ENCODE assay signal across 11 cellular contexts in the genomic region with DNA sequence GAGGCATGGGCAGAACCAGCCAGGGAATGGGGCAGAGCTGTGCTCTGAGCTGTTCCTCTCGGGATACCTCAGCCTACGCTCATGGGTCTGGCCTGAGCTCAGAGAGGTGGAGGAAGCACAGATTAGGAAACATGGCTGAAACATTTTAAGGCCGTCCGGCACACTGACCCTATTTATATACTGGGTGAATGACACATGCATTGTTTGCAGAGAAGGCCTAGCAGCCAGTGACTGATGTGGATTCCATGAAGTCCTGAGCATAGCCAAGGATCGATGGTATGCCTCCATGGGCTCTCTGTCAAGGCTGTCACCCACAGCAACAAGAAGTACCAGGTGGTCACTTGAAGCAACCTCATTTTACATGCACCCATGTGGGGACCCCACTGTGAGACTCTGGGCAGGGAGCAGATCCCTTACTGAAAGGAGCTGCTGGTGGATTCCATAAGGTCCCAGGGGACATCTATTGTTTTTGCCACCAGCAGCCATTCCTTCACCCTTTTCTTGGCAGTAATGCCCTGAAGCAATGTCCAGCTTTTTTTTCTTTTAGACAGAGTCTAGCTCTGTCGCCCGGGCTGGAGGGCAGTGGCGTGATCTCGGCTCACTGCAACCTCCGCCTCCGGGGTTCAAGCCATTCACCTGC. TPM values are rescaled to one million over a fixed set of nuclear protein-coding genes. Genes with fewer than 3 reads are reported as not detected.
DNase-seq lines count a peak whose midpoint lies in the region; ATAC-seq and TF ChIP-seq lines count a peak whose summit lies in the region.
"Had no signal": no experiment of that assay in that cellular context is flagged by ENCODE, and none has a peak within 500 bp of the region (broad histone marks: within the 10 kb centered on the region; RNA-seq: fewer than 3 reads in every experiment).

No MANE protein-coding gene starts in this region.

- H3K27me3 ChIP-seq in H9 (ENCODE audit: insufficient read depth, low read length) (no peaks in the 10 kb centered on the region), mesenchymal stem cell (ENCODE audit: control insufficient read depth in 1 of 2, insufficient read depth in 1 of 2, low read length in 2 of 2) (no peaks in the 10 kb centered on the region)

- no peak overlapping the region for H3K4me3 ChIP-seq in mesenchymal stem cell (ENCODE audit: insufficient read depth in 1 of 2, low read depth in 1 of 2, low read length in 2 of 2)

- H2BK120ac ChIP-seq in H9 (ENCODE audit: low read depth, low read length, poor library complexity, severe bottlenecking) (no peak overlapping the region), mesenchymal stem cell (ENCODE audit: low read depth, low read length) (no peak overlapping the region)

- H3K4me2 ChIP-seq in H9 (ENCODE audit: insufficient read depth, insufficient read length, low read length) (no peak overlapping the region), mesenchymal stem cell (ENCODE audit: low read length, poor library complexity, severe bottlenecking) (no peak overlapping the region)

- H3K18ac ChIP-seq in H9 (ENCODE audit: insufficient read length, low read depth, low read length) (no peak overlapping the region), mesenchymal stem cell (ENCODE audit: low read depth in 1 of 2, low read length in 2 of 2) (peak overlapping the region; percentile 26 to 65)

- no peak overlapping the region for H2BK20ac ChIP-seq in H9 (ENCODE audit: low read depth, low read length, poor library complexity, severe bottlenecking)

- H2AK5ac ChIP-seq in H9 (ENCODE audit: insufficient read length, low read length) (no peak overlapping the region), mesenchymal stem cell (ENCODE audit: low read length, severe bottlenecking) (peak overlapping the region; percentile 44)

- H3K27me3 Mint-ChIP-seq in H9 (ENCODE audit: low read depth): peaks cover 9% of the 10 kb centered on the region
- H3K27me3 Mint-ChIP-seq in activated CD4-positive, alpha-beta T cell treated with anti-CD3 and anti-CD28 coated beads for 36 hours: no peaks in the 10 kb centered on the region
- H3K27me3 Mint-ChIP-seq: activated naive CD4-positive, alpha-beta T cell treated with anti-CD3 and anti-CD28 coated beads, Interleukin-2, amount 50 U/mL, for 24 hours had no signal

- H3K56ac ChIP-seq in H9 (ENCODE audit: insufficient read length, low read depth, low read length): no peak overlapping the region

- H3K9me3 ChIP-seq in H9 (ENCODE audit: control insufficient read depth, low read depth, low read length) (no peaks in the 10 kb centered on the region), mesenchymal stem cell (ENCODE audit: control insufficient read depth, low read length) (no peaks in the 10 kb centered on the region)

- H2AFZ ChIP-seq in H9 (ENCODE audit: low read length) (no peak overlapping the region), mesenchymal stem cell (ENCODE audit: low read depth, low read length) (no peak overlapping the region)

- H3K27ac ChIP-seq in H9 (ENCODE audit: insufficient read length, low read depth, low read length): no peak overlapping the region
- peak overlapping the region; percentile 6 for H3K27ac ChIP-seq in mesenchymal stem cell (ENCODE audit: low read length, poor library complexity, severe bottlenecking)

- H3T11ph ChIP-seq in H9 (ENCODE audit: low read length): no peak overlapping the region

- peaks cover 2% of the 10 kb centered on the region for H3K23me2 ChIP-seq in H9 (ENCODE audit: insufficient read length, low read depth, low read length, poor library complexity, severe bottlenecking)

- H3K79me1 ChIP-seq in H9 (ENCODE audit: insufficient read depth, low read depth, low read length, poor library complexity, severe bottlenecking) (no peaks in the 10 kb centered on the region), mesenchymal stem cell (replicated peaks; ENCODE audit: low read length, poor library complexity, severe bottlenecking) (peaks cover 2% of the 10 kb centered on the region)

- H3K14ac ChIP-seq in H9 (ENCODE audit: insufficient read depth, low read length) (no peak overlapping the region), mesenchymal stem cell (ENCODE audit: low read length in 2 of 2) (no peak overlapping the region)

- POLR2A ChIA-PET in activated CD4-positive, alpha-beta T cell treated with anti-CD3 and anti-CD28 coated beads for 36 hours (lab: Charles Lee): interaction anchor here (0.6 to 8.4 kb wide), 4 partner anchors 41 to 103 kb away, joined by 3 to 85 read pairs (median 6); no protein-coding TSS in a partner anchor

- ATAC-seq in activated CD4-positive, alpha-beta T cell treated with anti-CD3 and anti-CD28 coated beads for 36 hours: no peak

- peaks cover 32 to 40% of the 10 kb centered on the region in 2 experiments for H3K4me1 Mint-ChIP-seq in H9
- H3K4me1 Mint-ChIP-seq in activated CD4-positive, alpha-beta T cell treated with anti-CD3 and anti-CD28 coated beads for 36 hours: peaks cover 33% of the 10 kb centered on the region

- no peak overlapping the region for H2BK12ac ChIP-seq in H9 (ENCODE audit: insufficient read length, low read depth, low read length)
- H2BK12ac ChIP-seq in mesenchymal stem cell (ENCODE audit: low read length in 2 of 2): peak overlapping the region; percentile 82 to 88

- H3K4ac ChIP-seq in H9 (ENCODE audit: low read depth, low read length) (no peak overlapping the region), mesenchymal stem cell (ENCODE audit: low read depth in 1 of 2, low read length in 2 of 2) (peak overlapping the region in 1 of 2 experiments; percentile 52)

- H3K9ac ChIP-seq in H9 (ENCODE audit: extremely low read depth, insufficient read length, low read length) (no peak overlapping the region), mesenchymal stem cell (ENCODE audit: low read length) (peak overlapping the region; percentile 45)

- H3K23ac ChIP-seq in H9 (ENCODE audit: insufficient read length, low read depth, low read length): no peak overlapping the region
- H3K23ac ChIP-seq in mesenchymal stem cell (ENCODE audit: low read length in 2 of 2): no peak overlapping the region

- intact Hi-C loops in activated CD4-positive, alpha-beta T cell treated with anti-CD3 and anti-CD28 coated beads for 36 hours (cut with DNase I, micrococcal nuclease): no loop called here

- H2BK5ac ChIP-seq in H9 (ENCODE audit: insufficient read length, low read length) (no peak overlapping the region), mesenchymal stem cell (ENCODE audit: low read depth, low read length, poor library complexity, severe bottlenecking) (no peak overlapping the region)

- no peak overlapping the region; a peak in 1 of 5 replicates for H3K4me3 Mint-ChIP-seq in H9
- no peak overlapping the region for H3K4me3 Mint-ChIP-seq in activated CD4-positive, alpha-beta T cell treated with anti-CD3 and anti-CD28 coated beads for 36 hours
- H3K4me3 Mint-ChIP-seq: activated naive CD4-positive, alpha-beta T cell treated with anti-CD3 and anti-CD28 coated beads, Interleukin-2, amount 50 U/mL, for 24 hours had no signal

- peaks cover 8% of the 10 kb centered on the region; the same call in 1 of the 2 replicates for H3K79me2 ChIP-seq in H9 (ENCODE audit: insufficient read depth, low read length)

- DNase-seq in AG20443 (ENCODE audit: low spot score) (peak; percentile 17), H9 (no peak), astrocyte of the hippocampus (ENCODE audit: low read depth, low spot score) (peak; percentile 33), mesenchymal stem cell (peak; percentile 56), NOMO-1 treated with dmso at 0.1 percent for 144 hours (lab: John Stamatoyannopoulos, UW; ENCODE audit: unreplicated experiment) (no peak), NCI-H1048 (lab: John Stamatoyannopoulos, UW) (no peak), NCI-H774 (lab: John Stamatoyannopoulos, UW) (no peak)
- no peak for DNase-seq in activated CD4-positive, alpha-beta T cell treated with anti-CD3 and anti-CD28 coated beads for 36 hours
- DNase-seq: Calu3, nucleus accumbens had no signal

- peak overlapping the region in 2 of 3 experiments; percentile 39 to 74; a peak in 3 of 7 replicates for H3K27ac Mint-ChIP-seq in H9
- H3K27ac Mint-ChIP-seq in activated CD4-positive, alpha-beta T cell treated with anti-CD3 and anti-CD28 coated beads for 36 hours: no peak overlapping the region

- CTCF ChIA-PET in activated CD4-positive, alpha-beta T cell treated with anti-CD3 and anti-CD28 coated beads for 36 hours (lab: Charles Lee): interaction anchor here (0.5 to 8.4 kb wide), 14 partner anchors 8 to 199 kb away, joined by 3 to 260 read pairs (median 6); a partner anchor contains a TSS

- H3K9me3 Mint-ChIP-seq in H9: peaks cover 0 to under 1% of the 10 kb centered on the region in 2 experiments; a peak in 1 of 5 replicates
- no peaks in the 10 kb centered on the region for H3K9me3 Mint-ChIP-seq in activated CD4-positive, alpha-beta T cell treated with anti-CD3 and anti-CD28 coated beads for 36 hours (ENCODE audit: low read depth)
- H3K9me3 Mint-ChIP-seq: activated naive CD4-positive, alpha-beta T cell treated with anti-CD3 and anti-CD28 coated beads, Interleukin-2, amount 50 U/mL, for 24 hours had no signal

- H4K5ac ChIP-seq in H9 (ENCODE audit: insufficient read length, low read depth, low read length): no peak overlapping the region

- H4K91ac ChIP-seq in H9 (ENCODE audit: insufficient read length, low read depth, low read length) (no peak overlapping the region), mesenchymal stem cell (ENCODE audit: low read length) (peak overlapping the region; percentile 76)

- no peaks in the 10 kb centered on the region for H4K20me1 ChIP-seq in H9 (ENCODE audit: control insufficient read depth, insufficient read depth, insufficient read length)

- H3K4me1 ChIP-seq in H9 (ENCODE audit: insufficient read depth, low read length): no peaks in the 10 kb centered on the region
- H3K4me1 ChIP-seq in mesenchymal stem cell (ENCODE audit: control insufficient read depth, insufficient read depth, low read depth, low read length): peaks cover 53% of the 10 kb centered on the region

- peaks cover 14 to 30% (median 20%) of the 10 kb centered on the region in 3 experiments for H3K36me3 Mint-ChIP-seq in H9 (ENCODE audit: insufficient read depth in 1 of 3, low read depth in 3 of 3)
- H3K36me3 Mint-ChIP-seq in activated CD4-positive, alpha-beta T cell treated with anti-CD3 and anti-CD28 coated beads for 36 hours (ENCODE audit: low read depth): peaks cover 17% of the 10 kb centered on the region

- no peak overlapping the region for H2BK15ac ChIP-seq in H9 (ENCODE audit: low read depth, low read length)
- H2BK15ac ChIP-seq in mesenchymal stem cell (ENCODE audit: low read depth, poor library complexity, severe bottlenecking): peak overlapping the region; percentile 92

- H3K36me3 ChIP-seq in mesenchymal stem cell (ENCODE audit: control insufficient read depth in 1 of 2, insufficient read depth in 2 of 2, low read depth in 1 of 2, low read length in 2 of 2): peaks cover 13 to 26% of the 10 kb centered on the region in 2 experiments

- H4K8ac ChIP-seq in H9 (replicated peaks; ENCODE audit: insufficient read length, low read depth, low read length) (no peak overlapping the region), mesenchymal stem cell (ENCODE audit: low read length) (peak overlapping the region; percentile 90)

- no CpG with 5 or more reads among the region's 11 CpGs for WGBS in H9 (ENCODE audit: extremely low coverage, insufficient read length, low lambda C conversion rate)
- WGBS in mesenchymal stem cell: 80% methylated on average over 11 of the region's 11 CpGs

- TF ChIP-seq CTCF in H9 (conservative IDR thresholded peaks at IDR 0.05): no peak

RNA-seq across cellular contexts. Expression of a gene that starts 8.4 kb away (rescaled TPM):
- 1,963 and 2,010 TPM in 2 replicates for total RNA-seq in H9 (2021)
- polyA plus RNA-seq in mesenchymal stem cell (2013, experiment 1 of 2): 1,344 TPM
- polyA plus RNA-seq in mesenchymal stem cell (2013, experiment 2 of 2): 1,330 TPM
- 1,000 to 10,000 TPM; 2,106 to 2,969 TPM for total RNA-seq in activated CD4-positive, alpha-beta T cell treated with anti-CD3 and anti-CD28 coated beads for 36 hours

Comparison
In these comparisons a context has a peak if more than half of its experiments do, and no peak if none do; other contexts are left out.
1. DNase-seq: peak in AG20443 (single experiment), astrocyte of the hippocampus (single experiment) and mesenchymal stem cell (single experiment); none in H9 (single experiment), NOMO-1 treated with dmso at 0.1 percent for 144 hours (single experiment), NCI-H1048 (single experiment), NCI-H774 (single experiment) and activated CD4-positive, alpha-beta T cell treated with anti-CD3 and anti-CD28 coated beads for 36 hours (single experiment).